Comparison of ENCODE assay signal across 33 cellular contexts in genomic region chr2:18583905-18584607, GRCh38. TPM values are rescaled to one million over a fixed set of nuclear protein-coding genes. Genes with fewer than 3 reads are reported as not detected.
"Had no signal": no experiment of that assay in that cellular context is flagged by ENCODE, and none has a peak within 500 bp of the region (broad histone marks: within the 10 kb centered on the region; RNA-seq: fewer than 3 reads in every experiment).

No MANE protein-coding gene starts in this region.

- DNase-seq: heart right ventricle; left colon; naive thymus-derived CD8-positive, alpha-beta T cell; occipital lobe; psoas muscle; right lobe of liver; stimulated activated CD4-positive, alpha-beta T cell treated with anti-CD3 and anti-CD28 coated beads, Interleukin-12 subunit alpha, Interleukin-12 subunit beta, amount 100 ng/mL, for 4 hours; stimulated activated CD4-positive, alpha-beta T cell treated with anti-CD3 and anti-CD28 coated beads, Interleukin-15, amount 100 ng/mL, for 24 hours; stimulated activated CD4-positive, alpha-beta T cell treated with anti-CD3 and anti-CD28 coated beads, Interleukin-2, amount 100 ng/mL, for 24 hours; stimulated activated CD4-positive, alpha-beta T cell treated with anti-CD3 and anti-CD28 coated beads, Interleukin-4, amount 100 ng/mL, for 1 hour; stimulated activated naive CD4-positive, alpha-beta T cell; stomach; testis; thyroid gland; transverse colon; uterus had no signal

- H3K36me3 ChIP-seq: heart right ventricle, left lung, neutrophil, right atrium auricular region, right lobe of liver, thyroid gland, transverse colon, upper lobe of left lung, uterus had no signal

- H3K9me3 ChIP-seq: neutrophil, right lobe of liver, testis, thyroid gland, transverse colon, uterus had no signal

- ATAC-seq: left colon; left lung; naive thymus-derived CD8-positive, alpha-beta T cell; psoas muscle; right lobe of liver; stimulated activated effector memory CD8-positive, alpha-beta T cell treated with anti-CD3 and anti-CD28 coated beads, Interleukin-12 subunit alpha, Interleukin-12 subunit beta, amount 100 ng/mL, for 72 hours had no signal

- H3K4me1 ChIP-seq: heart right ventricle, left lung, parathyroid adenoma, psoas muscle, right atrium auricular region, right lobe of liver, stomach, testis, thyroid gland, transverse colon, upper lobe of left lung, uterus had no signal

- H3K27me3 ChIP-seq: heart right ventricle, hepatocyte, left lung, neutrophil, right atrium auricular region, right lobe of liver, stomach, testis, thyroid gland, transverse colon, upper lobe of left lung, uterus had no signal

- H3K4me3 ChIP-seq: heart right ventricle, hepatocyte, left lung, lung, psoas muscle, right atrium auricular region, right lobe of liver, smooth muscle cell, stomach, thyroid gland, transverse colon, upper lobe of left lung, uterus had no signal

- H3K27ac ChIP-seq: heart right ventricle, hepatocyte, left lung, neutrophil, parathyroid adenoma, psoas muscle, right atrium auricular region, right lobe of liver, stomach, testis, thyroid gland, transverse colon, upper lobe of left lung, uterus had no signal

RNA-seq across cellular contexts. Expression of gene NT5C1B, which starts 5.3 kb away (rescaled TPM):
- total RNA-seq: glomerular endothelial cell; heart right ventricle; hepatocyte; kidney; left colon; left lung; liver; lung; mucosa of gallbladder; naive thymus-derived CD8-positive, alpha-beta T cell; neural crest cell; occipital lobe; osteocyte; posterior vena cava; psoas muscle; right atrium auricular region; right lobe of liver; skeletal muscle tissue; smooth muscle cell; stomach; transverse colon; upper lobe of left lung; uterus had no signal
- polyA plus RNA-seq: heart right ventricle, lung, psoas muscle, smooth muscle cell, stomach had no signal
